Comparison of ENCODE assay signal across 16 cellular contexts in the genomic region with DNA sequence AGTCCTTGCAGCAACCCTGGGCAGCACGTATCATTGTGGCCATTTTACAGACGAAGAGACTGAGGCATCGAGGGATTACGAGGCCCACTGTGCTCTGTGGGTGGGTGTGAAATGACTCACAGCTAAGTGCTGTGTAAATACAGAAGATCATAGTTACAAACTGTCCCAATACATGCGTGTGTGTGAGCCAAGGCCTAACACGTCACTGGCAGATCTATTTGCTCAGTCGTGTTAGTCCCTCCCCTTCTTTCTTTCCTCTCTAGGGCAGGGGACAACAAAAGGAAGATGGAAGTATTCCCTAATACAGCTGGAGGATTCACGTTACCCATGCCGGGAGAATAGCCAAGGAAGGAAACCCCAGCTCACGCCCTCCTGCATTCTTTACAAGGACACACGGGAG.
DNase-seq lines count a peak whose midpoint lies in the region; ATAC-seq and TF ChIP-seq lines count a peak whose summit lies in the region.
"Had no signal": no experiment of that assay in that cellular context is flagged by ENCODE, and none has a peak within 500 bp of the region (broad histone marks: within the 10 kb centered on the region; RNA-seq: fewer than 3 reads in every experiment).

No MANE protein-coding gene starts in this region.

- no peak overlapping the region for H3K9ac ChIP-seq in mesendoderm (ENCODE audit: low read length)

- no peaks in the 10 kb centered on the region for H3F3A ChIP-seq in PC-9 (ENCODE audit: insufficient read depth, low read depth)

- no TSS peak for BruUV-seq in PC-9 (replicated peaks; lab: Mats Ljungman, UMichigan)

- no peak overlapping the region for H2AFZ ChIP-seq in PC-9

- CTCF ChIA-PET in HEK293 (lab: Yijun Ruan, JAX) (no interaction called here), PC-9 (lab: Charles Lee) (no interaction called here)

- no peak overlapping the region for H4K8ac ChIP-seq in mesendoderm (ENCODE audit: low read depth, low read length)

- no peaks in the 10 kb centered on the region for H3K9me2 ChIP-seq in PC-9 (ENCODE audit: insufficient read depth)

- no peak overlapping the region for H2AK5ac ChIP-seq in mesendoderm (ENCODE audit: low read length)

- no peaks in the 10 kb centered on the region for H4K20me1 ChIP-seq in PC-9 (ENCODE audit: insufficient read depth)

- no peak overlapping the region for H3K4me2 ChIP-seq in mesendoderm (ENCODE audit: low read length)
- H3K4me2 ChIP-seq in PC-9 = no peak overlapping the region

- no peak for TF ChIP-seq POLR2A in breast epithelium (IDR thresholded peaks at IDR 0.05)

- H3K36me3 ChIP-seq in HEK293 (ENCODE audit: control insufficient read depth in 2 of 2, insufficient read depth in 1 of 2, low read length in 2 of 2) = no peaks in the 10 kb centered on the region
- no peaks in the 10 kb centered on the region for H3K36me3 ChIP-seq in breast epithelium
- H3K36me3 ChIP-seq in mesendoderm (ENCODE audit: control insufficient read depth, insufficient read depth, low read length) = no peaks in the 10 kb centered on the region
- H3K36me3 ChIP-seq in PC-9 (ENCODE audit: low read depth) = no peaks in the 10 kb centered on the region
- H3K36me3 ChIP-seq: neutrophil, stomach had no signal

- TF ChIP-seq CTCF in HEK293 (tag by site-specific recombination; IDR thresholded peaks at IDR 0.05) = no peak
- no peak for TF ChIP-seq CTCF in breast epithelium (IDR thresholded peaks at IDR 0.05)
- no peak for TF ChIP-seq CTCF in PC-9 (conservative IDR thresholded peaks at IDR 0.05)

- H3K9me3 ChIP-seq in HEK293 (ENCODE audit: control insufficient read depth, insufficient read depth, low read depth, low read length) = no peaks in the 10 kb centered on the region
- H3K9me3 ChIP-seq in breast epithelium = no peaks in the 10 kb centered on the region
- H3K9me3 ChIP-seq in PC-9 (ENCODE audit: insufficient read depth, low read depth) = no peaks in the 10 kb centered on the region
- H3K9me3 ChIP-seq: neutrophil, stomach had no signal

- DNase-seq in DMS53 treated with DMSO at 0.1 percent for 48 hours (lab: John Stamatoyannopoulos, UW; ENCODE audit: unreplicated experiment) (peak; percentile 1), breast epithelium (ENCODE audit: low spot score in 2 of 2) (no peak), mesendoderm (peak; percentile 33), left colon (no peak), PC-9 (no peak)
- DNase-seq: activated naive CD4-positive, alpha-beta T cell treated with anti-CD3 and anti-CD28 coated beads for 36 hours; effector CD8-positive, alpha-beta T cell; HCEC 1CT; KG1; NCI-H1417; NCI-H446; stomach had no signal

- H3K79me1 ChIP-seq in mesendoderm (ENCODE audit: low read length) = no peaks in the 10 kb centered on the region

- intact Hi-C loops in breast epithelium (cut with DNase I; ENCODE audit: low total_unique reads) (no loop called here), left colon (cut with DNase I, micrococcal nuclease) (no loop called here), PC-9 (cut with micrococcal nuclease; ENCODE audit: unreplicated experiment) (no loop called here)

- ATAC-seq in left colon (no peak), GM21723 (IDR thresholded peaks at IDR 0.05; ENCODE audit: unreplicated experiment) (no peak), HG02798 (IDR thresholded peaks at IDR 0.05; ENCODE audit: poor library complexity, unreplicated experiment) (no peak)

- no peaks in the 10 kb centered on the region for H3K27me3 ChIP-seq in breast epithelium
- no peaks in the 10 kb centered on the region for H3K27me3 ChIP-seq in mesendoderm (ENCODE audit: insufficient read depth, low read length, poor library complexity)
- no peaks in the 10 kb centered on the region for H3K27me3 ChIP-seq in PC-9 (ENCODE audit: insufficient read depth, low read depth)

- no peak overlapping the region for H2BK5ac ChIP-seq in mesendoderm (ENCODE audit: low read length)

- WGBS in mesendoderm (ENCODE audit: extremely low coverage, insufficient coverage, low lambda C conversion rate) = no CpG with 5 or more reads among the region's 11 CpGs

- no peak overlapping the region for H2BK15ac ChIP-seq in mesendoderm (replicated peaks; ENCODE audit: low read depth)

- no peak overlapping the region for H3K4ac ChIP-seq in mesendoderm (ENCODE audit: low read depth, low read length)

- H3K4me3 ChIP-seq in HEK293 (ENCODE audit: low read depth, low read length) = no peak overlapping the region
- no peak overlapping the region for H3K4me3 ChIP-seq in breast epithelium
- H3K4me3 ChIP-seq in mesendoderm (ENCODE audit: low read length) = no peak overlapping the region
- H3K4me3 ChIP-seq in PC-9 = no peak overlapping the region
- H3K4me3 ChIP-seq: stomach had no signal

- no peak overlapping the region for H3K27ac ChIP-seq in HEK293 (ENCODE audit: extremely low read depth, low read depth, low read length)
- H3K27ac ChIP-seq in breast epithelium = peak overlapping the region; percentile 48 to 50
- H3K27ac ChIP-seq in mesendoderm (ENCODE audit: low read depth, low read length) = no peak overlapping the region
- H3K27ac ChIP-seq in PC-9 = no peak overlapping the region
- H3K27ac ChIP-seq: neutrophil, stomach had no signal

- no peak overlapping the region for H4K5ac ChIP-seq in mesendoderm (ENCODE audit: low read length)

- POLR2A ChIA-PET in HEK293 (lab: Yijun Ruan, JAX) (no interaction called here), PC-9 (lab: Charles Lee; ENCODE audit: unreplicated experiment) (no interaction called here)

- H2BK120ac ChIP-seq in mesendoderm (ENCODE audit: low read depth, low read length) = no peak overlapping the region

- no peak overlapping the region for H3K18ac ChIP-seq in mesendoderm (ENCODE audit: low read length)

- H3K56ac ChIP-seq in mesendoderm (ENCODE audit: low read length) = no peak overlapping the region

- no peak overlapping the region for H3K23ac ChIP-seq in mesendoderm (ENCODE audit: low read length)

- peaks cover 13% of the 10 kb centered on the region for H3K4me1 ChIP-seq in HEK293 (ENCODE audit: control insufficient read depth, insufficient read depth, low read length)
- H3K4me1 ChIP-seq in breast epithelium = peaks cover 3 to 9% of the 10 kb centered on the region in 2 donors
- peaks cover 4% of the 10 kb centered on the region for H3K4me1 ChIP-seq in mesendoderm (ENCODE audit: control insufficient read depth, low read depth, low read length)
- no peaks in the 10 kb centered on the region for H3K4me1 ChIP-seq in PC-9 (replicated peaks; ENCODE audit: insufficient read depth)

- H3K79me2 ChIP-seq in mesendoderm (ENCODE audit: control insufficient read depth, insufficient read depth, low read length) (no peaks in the 10 kb centered on the region), PC-9 (ENCODE audit: low read depth) (no peaks in the 10 kb centered on the region)

TF ChIP-seq in HEK293, 187 proteins besides CTCF, POLR2A, EP300 and RAD21:
- peak; percentile 35 for TF ChIP-seq ZFHX2 (tag by site-specific recombination; conservative IDR thresholded peaks at IDR 0.05)
- TF ChIP-seq ZNF23 (tag by site-specific recombination; IDR thresholded peaks at IDR 0.05; ENCODE audit: borderline replicate concordance) = no peak

Comparison
In these comparisons a context has a peak if more than half of its experiments do, and no peak if none do; other contexts are left out.
1. DNase-seq: peak in DMS53 treated with DMSO at 0.1 percent for 48 hours (single experiment) and mesendoderm (single experiment); none in breast epithelium (0 of 2), left colon (0 of 2) and PC-9 (0 of 2).
2. H3K27ac ChIP-seq: peak in breast epithelium (2 of 2); none in HEK293 (single experiment), mesendoderm (single experiment) and PC-9 (single experiment).